ENCODE assay signal across 1 cellular context in the genomic region with DNA sequence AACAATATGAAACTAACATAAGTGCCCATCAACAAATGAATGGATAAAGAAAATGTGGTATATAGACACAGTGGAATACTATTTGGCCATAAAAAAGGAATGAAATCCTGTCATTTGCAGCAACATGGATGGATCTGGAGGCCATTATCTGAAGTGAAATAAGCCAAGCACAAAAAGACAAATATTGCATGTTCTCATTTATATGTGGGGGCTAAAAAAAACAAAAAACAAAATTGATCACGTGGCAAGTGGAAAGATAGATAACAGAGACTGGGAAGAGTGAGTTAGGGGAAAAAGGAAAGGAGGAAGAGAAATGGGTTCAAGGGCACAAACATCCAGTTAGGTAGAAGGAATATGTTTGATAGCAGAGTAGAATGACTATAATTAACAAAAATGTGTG.
TF ChIP-seq lines count a peak whose summit lies in the region.

No MANE protein-coding gene starts in this region.

TF ChIP-seq in K562, 482 proteins besides CTCF, POLR2A, EP300 and RAD21 (continued from another document and continues in another):
- TF ChIP-seq, protein P1, sequence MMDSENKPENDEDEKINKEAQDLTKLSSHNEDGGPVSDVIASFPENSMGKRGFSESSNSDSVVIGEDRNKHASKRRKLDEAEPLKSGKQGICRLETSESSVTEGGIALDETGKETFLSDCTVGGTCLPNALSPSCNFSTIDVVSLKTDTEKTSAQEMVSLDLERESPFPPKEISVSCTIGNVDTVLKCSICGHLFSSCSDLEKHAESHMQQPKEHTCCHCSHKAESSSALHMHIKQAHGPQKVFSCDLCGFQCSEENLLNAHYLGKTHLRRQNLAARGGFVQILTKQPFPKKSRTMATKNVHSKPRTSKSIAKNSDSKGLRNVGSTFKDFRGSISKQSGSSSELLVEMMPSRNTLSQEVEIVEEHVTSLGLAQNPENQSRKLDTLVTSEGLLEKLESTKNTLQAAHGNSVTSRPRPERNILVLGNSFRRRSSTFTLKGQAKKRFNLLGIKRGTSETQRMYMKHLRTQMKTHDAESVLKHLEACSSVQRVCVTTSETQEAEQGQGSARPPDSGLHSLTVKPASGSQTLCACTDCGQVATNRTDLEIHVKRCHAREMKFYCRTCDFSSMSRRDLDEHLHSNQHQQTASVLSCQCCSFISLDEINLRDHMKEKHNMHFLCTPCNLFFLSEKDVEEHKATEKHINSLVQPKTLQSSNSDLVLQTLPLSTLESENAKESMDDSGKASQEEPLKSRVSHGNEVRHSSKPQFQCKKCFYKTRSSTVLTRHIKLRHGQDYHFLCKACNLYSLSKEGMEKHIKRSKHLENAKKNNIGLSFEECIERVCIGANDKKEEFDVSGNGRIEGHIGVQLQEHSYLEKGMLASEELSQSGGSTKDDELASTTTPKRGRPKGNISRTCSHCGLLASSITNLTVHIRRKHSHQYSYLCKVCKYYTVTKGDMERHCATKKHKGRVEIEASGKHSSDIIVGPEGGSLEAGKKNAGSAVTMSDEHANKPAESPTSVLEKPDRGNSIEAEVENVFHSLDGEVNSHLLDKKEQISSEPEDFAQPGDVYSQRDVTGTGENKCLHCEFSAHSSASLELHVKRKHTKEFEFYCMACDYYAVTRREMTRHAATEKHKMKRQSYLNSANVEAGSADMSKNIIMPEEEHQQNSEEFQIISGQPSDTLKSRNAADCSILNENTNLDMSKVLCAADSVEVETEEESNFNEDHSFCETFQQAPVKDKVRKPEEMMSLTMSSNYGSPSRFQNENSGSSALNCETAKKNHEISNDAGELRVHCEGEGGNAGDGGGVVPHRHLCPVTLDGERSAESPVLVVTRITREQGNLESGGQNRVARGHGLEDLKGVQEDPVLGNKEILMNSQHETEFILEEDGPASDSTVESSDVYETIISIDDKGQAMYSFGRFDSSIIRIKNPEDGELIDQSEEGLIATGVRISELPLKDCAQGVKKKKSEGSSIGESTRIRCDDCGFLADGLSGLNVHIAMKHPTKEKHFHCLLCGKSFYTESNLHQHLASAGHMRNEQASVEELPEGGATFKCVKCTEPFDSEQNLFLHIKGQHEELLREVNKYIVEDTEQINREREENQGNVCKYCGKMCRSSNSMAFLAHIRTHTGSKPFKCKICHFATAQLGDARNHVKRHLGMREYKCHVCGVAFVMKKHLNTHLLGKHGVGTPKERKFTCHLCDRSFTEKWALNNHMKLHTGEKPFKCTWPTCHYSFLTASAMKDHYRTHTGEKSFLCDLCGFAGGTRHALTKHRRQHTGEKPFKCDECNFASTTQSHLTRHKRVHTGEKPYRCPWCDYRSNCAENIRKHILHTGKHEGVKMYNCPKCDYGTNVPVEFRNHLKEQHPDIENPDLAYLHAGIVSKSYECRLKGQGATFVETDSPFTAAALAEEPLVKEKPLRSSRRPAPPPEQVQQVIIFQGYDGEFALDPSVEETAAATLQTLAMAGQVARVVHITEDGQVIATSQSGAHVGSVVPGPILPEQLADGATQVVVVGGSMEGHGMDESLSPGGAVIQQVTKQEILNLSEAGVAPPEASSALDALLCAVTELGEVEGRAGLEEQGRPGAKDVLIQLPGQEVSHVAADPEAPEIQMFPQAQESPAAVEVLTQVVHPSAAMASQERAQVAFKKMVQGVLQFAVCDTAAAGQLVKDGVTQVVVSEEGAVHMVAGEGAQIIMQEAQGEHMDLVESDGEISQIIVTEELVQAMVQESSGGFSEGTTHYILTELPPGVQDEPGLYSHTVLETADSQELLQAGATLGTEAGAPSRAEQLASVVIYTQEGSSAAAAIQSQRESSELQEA (IDR thresholded peaks at IDR 0.05; ENCODE audit: low read depth): no peak
- TF ChIP-seq MECOM (CRISPR knock-in tag; IDR thresholded peaks at IDR 0.05): no peak
- TF ChIP-seq ZNF347 (CRISPR knock-in tag; IDR thresholded peaks at IDR 0.05; ENCODE audit: low read depth): no peak
- TF ChIP-seq, protein P2, sequence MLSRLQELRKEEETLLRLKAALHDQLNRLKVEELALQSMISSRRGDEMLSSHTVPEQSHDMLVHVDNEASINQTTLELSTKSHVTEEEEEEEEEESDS (CRISPR knock-in tag; IDR thresholded peaks at IDR 0.05): no peak
- no peak for TF ChIP-seq ARID2 (IDR thresholded peaks at IDR 0.05)
- no peak for TF ChIP-seq YY1 (IDR thresholded peaks at IDR 0.05; ENCODE audit: borderline replicate concordance in 1 of 3, control insufficient read depth in 1 of 3, extremely low read depth in 1 of 3, insufficient read depth in 3 of 3, insufficient read length in 1 of 3, insufficient replicate concordance in 2 of 3, low read depth in 1 of 3, low read length in 2 of 3)
- TF ChIP-seq, protein P3, sequence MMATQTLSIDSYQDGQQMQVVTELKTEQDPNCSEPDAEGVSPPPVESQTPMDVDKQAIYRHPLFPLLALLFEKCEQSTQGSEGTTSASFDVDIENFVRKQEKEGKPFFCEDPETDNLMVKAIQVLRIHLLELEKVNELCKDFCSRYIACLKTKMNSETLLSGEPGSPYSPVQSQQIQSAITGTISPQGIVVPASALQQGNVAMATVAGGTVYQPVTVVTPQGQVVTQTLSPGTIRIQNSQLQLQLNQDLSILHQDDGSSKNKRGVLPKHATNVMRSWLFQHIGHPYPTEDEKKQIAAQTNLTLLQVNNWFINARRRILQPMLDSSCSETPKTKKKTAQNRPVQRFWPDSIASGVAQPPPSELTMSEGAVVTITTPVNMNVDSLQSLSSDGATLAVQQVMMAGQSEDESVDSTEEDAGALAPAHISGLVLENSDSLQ (IDR thresholded peaks at IDR 0.05): no peak
- no peak for TF ChIP-seq ATF7 (IDR thresholded peaks at IDR 0.05)
- TF ChIP-seq IRF2 (CRISPR knock-in tag; IDR thresholded peaks at IDR 0.05): no peak
- TF ChIP-seq LEF1 (IDR thresholded peaks at IDR 0.05): no peak
- TF ChIP-seq TRIM24 (IDR thresholded peaks at IDR 0.05): no peak
- TF ChIP-seq NR3C1 (CRISPR knock-in tag; IDR thresholded peaks at IDR 0.05): no peak
- peak; percentile 45 for TF ChIP-seq RBM25 (IDR thresholded peaks at IDR 0.05; ENCODE audit: low read depth, low read length, severe bottlenecking)
- TF ChIP-seq NCOR1 (IDR thresholded peaks at IDR 0.05): no peak; the same call in 1 of the 2 replicates
- TF ChIP-seq DPF2 (IDR thresholded peaks at IDR 0.05): peak; percentile 67; the same call in 1 of the 2 replicates
- TF ChIP-seq TOE1 (IDR thresholded peaks at IDR 0.05; ENCODE audit: borderline replicate concordance): peak; percentile 40; the same call in 1 of the 2 replicates
- no peak for TF ChIP-seq TOE1 (CRISPR knock-in tag; IDR thresholded peaks at IDR 0.05; ENCODE audit: borderline replicate concordance, low read depth)
- no peak for TF ChIP-seq CBX1 (IDR thresholded peaks at IDR 0.05; ENCODE audit: low read depth)
- TF ChIP-seq ZNF133 (CRISPR knock-in tag; IDR thresholded peaks at IDR 0.05): no peak
- peak; percentile 77 for TF ChIP-seq RAD51 (IDR thresholded peaks at IDR 0.05; ENCODE audit: borderline replicate concordance, low read depth)
- no peak for TF ChIP-seq FOXA3 (CRISPR knock-in tag; conservative IDR thresholded peaks at IDR 0.05 in 1 of 2, IDR thresholded peaks at IDR 0.05 in 1 of 2)
- no peak for TF ChIP-seq HMGN3 (IDR thresholded peaks at IDR 0.05; ENCODE audit: borderline replicate concordance, extremely low read depth, insufficient read length, low read depth, low read length)
- TF ChIP-seq OTX1 (CRISPR knock-in tag; IDR thresholded peaks at IDR 0.05): peak; percentile 23; the same call in 1 of the 2 replicates
- peak; percentile 37 for TF ChIP-seq POLR2B (IDR thresholded peaks at IDR 0.05; ENCODE audit: low read depth, partially characterized antibody)
- TF ChIP-seq, protein P4, sequence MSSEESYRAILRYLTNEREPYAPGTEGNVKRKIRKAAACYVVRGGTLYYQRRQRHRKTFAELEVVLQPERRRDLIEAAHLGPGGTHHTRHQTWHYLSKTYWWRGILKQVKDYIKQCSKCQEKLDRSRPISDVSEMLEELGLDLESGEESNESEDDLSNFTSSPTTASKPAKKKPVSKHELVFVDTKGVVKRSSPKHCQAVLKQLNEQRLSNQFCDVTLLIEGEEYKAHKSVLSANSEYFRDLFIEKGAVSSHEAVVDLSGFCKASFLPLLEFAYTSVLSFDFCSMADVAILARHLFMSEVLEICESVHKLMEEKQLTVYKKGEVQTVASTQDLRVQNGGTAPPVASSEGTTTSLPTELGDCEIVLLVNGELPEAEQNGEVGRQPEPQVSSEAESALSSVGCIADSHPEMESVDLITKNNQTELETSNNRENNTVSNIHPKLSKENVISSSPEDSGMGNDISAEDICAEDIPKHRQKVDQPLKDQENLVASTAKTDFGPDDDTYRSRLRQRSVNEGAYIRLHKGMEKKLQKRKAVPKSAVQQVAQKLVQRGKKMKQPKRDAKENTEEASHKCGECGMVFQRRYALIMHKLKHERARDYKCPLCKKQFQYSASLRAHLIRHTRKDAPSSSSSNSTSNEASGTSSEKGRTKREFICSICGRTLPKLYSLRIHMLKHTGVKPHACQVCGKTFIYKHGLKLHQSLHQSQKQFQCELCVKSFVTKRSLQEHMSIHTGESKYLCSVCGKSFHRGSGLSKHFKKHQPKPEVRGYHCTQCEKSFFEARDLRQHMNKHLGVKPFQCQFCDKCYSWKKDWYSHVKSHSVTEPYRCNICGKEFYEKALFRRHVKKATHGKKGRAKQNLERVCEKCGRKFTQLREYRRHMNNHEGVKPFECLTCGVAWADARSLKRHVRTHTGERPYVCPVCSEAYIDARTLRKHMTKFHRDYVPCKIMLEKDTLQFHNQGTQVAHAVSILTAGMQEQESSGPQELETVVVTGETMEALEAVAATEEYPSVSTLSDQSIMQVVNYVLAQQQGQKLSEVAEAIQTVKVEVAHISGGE (CRISPR knock-in tag; IDR thresholded peaks at IDR 0.05): 0 out of 6 replicates have a peak, but pooled peaks of 1 of the 3 experiments have one; percentile 26
- TF ChIP-seq, protein P5, sequence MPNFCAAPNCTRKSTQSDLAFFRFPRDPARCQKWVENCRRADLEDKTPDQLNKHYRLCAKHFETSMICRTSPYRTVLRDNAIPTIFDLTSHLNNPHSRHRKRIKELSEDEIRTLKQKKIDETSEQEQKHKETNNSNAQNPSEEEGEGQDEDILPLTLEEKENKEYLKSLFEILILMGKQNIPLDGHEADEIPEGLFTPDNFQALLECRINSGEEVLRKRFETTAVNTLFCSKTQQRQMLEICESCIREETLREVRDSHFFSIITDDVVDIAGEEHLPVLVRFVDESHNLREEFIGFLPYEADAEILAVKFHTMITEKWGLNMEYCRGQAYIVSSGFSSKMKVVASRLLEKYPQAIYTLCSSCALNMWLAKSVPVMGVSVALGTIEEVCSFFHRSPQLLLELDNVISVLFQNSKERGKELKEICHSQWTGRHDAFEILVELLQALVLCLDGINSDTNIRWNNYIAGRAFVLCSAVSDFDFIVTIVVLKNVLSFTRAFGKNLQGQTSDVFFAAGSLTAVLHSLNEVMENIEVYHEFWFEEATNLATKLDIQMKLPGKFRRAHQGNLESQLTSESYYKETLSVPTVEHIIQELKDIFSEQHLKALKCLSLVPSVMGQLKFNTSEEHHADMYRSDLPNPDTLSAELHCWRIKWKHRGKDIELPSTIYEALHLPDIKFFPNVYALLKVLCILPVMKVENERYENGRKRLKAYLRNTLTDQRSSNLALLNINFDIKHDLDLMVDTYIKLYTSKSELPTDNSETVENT (CRISPR knock-in tag; IDR thresholded peaks at IDR 0.05): no peak
- no peak for TF ChIP-seq ZC3H11A (IDR thresholded peaks at IDR 0.05; ENCODE audit: low read depth, low read length)
- no peak for TF ChIP-seq GTF2E2 (tag; IDR thresholded peaks at IDR 0.05)
- no peak for TF ChIP-seq ZBTB8A (IDR thresholded peaks at IDR 0.05; ENCODE audit: partially characterized antibody)
- TF ChIP-seq SMARCA4 (IDR thresholded peaks at IDR 0.05): 0 out of 2 replicates have a peak, but pooled peaks have one; percentile 39
- TF ChIP-seq HNRNPK (IDR thresholded peaks at IDR 0.05; ENCODE audit: low read depth, low read length, poor library complexity, severe bottlenecking): no peak
- TF ChIP-seq, protein P6, sequence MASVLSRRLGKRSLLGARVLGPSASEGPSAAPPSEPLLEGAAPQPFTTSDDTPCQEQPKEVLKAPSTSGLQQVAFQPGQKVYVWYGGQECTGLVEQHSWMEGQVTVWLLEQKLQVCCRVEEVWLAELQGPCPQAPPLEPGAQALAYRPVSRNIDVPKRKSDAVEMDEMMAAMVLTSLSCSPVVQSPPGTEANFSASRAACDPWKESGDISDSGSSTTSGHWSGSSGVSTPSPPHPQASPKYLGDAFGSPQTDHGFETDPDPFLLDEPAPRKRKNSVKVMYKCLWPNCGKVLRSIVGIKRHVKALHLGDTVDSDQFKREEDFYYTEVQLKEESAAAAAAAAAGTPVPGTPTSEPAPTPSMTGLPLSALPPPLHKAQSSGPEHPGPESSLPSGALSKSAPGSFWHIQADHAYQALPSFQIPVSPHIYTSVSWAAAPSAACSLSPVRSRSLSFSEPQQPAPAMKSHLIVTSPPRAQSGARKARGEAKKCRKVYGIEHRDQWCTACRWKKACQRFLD (CRISPR knock-in tag; IDR thresholded peaks at IDR 0.05): no peak
- TF ChIP-seq GATAD2A (IDR thresholded peaks at IDR 0.05): no peak
- TF ChIP-seq ZNF282 (CRISPR knock-in tag; IDR thresholded peaks at IDR 0.05): no peak
- no peak for TF ChIP-seq ZNF239 (CRISPR knock-in tag; IDR thresholded peaks at IDR 0.05)
- TF ChIP-seq TCFL5 (CRISPR knock-in tag; conservative IDR thresholded peaks at IDR 0.05): no peak
- TF ChIP-seq KLF6 (CRISPR knock-in tag; IDR thresholded peaks at IDR 0.05; ENCODE audit: borderline replicate concordance): no peak
- TF ChIP-seq ZNF57 (CRISPR knock-in tag; IDR thresholded peaks at IDR 0.05): no peak
- no peak for TF ChIP-seq ZNF408 (CRISPR knock-in tag; IDR thresholded peaks at IDR 0.05; ENCODE audit: low read depth)
- TF ChIP-seq CTBP1 (IDR thresholded peaks at IDR 0.05; ENCODE audit: borderline replicate concordance): no peak
- TF ChIP-seq, protein P7, sequence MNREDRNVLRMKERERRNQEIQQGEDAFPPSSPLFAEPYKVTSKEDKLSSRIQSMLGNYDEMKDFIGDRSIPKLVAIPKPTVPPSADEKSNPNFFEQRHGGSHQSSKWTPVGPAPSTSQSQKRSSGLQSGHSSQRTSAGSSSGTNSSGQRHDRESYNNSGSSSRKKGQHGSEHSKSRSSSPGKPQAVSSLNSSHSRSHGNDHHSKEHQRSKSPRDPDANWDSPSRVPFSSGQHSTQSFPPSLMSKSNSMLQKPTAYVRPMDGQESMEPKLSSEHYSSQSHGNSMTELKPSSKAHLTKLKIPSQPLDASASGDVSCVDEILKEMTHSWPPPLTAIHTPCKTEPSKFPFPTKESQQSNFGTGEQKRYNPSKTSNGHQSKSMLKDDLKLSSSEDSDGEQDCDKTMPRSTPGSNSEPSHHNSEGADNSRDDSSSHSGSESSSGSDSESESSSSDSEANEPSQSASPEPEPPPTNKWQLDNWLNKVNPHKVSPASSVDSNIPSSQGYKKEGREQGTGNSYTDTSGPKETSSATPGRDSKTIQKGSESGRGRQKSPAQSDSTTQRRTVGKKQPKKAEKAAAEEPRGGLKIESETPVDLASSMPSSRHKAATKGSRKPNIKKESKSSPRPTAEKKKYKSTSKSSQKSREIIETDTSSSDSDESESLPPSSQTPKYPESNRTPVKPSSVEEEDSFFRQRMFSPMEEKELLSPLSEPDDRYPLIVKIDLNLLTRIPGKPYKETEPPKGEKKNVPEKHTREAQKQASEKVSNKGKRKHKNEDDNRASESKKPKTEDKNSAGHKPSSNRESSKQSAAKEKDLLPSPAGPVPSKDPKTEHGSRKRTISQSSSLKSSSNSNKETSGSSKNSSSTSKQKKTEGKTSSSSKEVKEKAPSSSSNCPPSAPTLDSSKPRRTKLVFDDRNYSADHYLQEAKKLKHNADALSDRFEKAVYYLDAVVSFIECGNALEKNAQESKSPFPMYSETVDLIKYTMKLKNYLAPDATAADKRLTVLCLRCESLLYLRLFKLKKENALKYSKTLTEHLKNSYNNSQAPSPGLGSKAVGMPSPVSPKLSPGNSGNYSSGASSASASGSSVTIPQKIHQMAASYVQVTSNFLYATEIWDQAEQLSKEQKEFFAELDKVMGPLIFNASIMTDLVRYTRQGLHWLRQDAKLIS (CRISPR knock-in tag; IDR thresholded peaks at IDR 0.05): no peak
- TF ChIP-seq ZNF3 (CRISPR knock-in tag; IDR thresholded peaks at IDR 0.05): no peak
